Comparison of ENCODE assay signal across 8 cellular contexts in genomic region chr2:79512442-79513401, GRCh38. TPM values are rescaled to one million over a fixed set of nuclear protein-coding genes. Genes with fewer than 3 reads are reported as not detected.
A peak's percentile ranks its signal among the peaks of the same experiment; 100 is the strongest.
DNase-seq lines count a peak whose midpoint lies in the region; ATAC-seq, FAIRE-seq and TF ChIP-seq lines count a peak whose summit lies in the region.

CTNNA2 (plus strand) TSS chr2:79513051.

- ATAC-seq in HG02973 (IDR thresholded peaks at IDR 0.05; ENCODE audit: unreplicated experiment) (no peak), HG03139 (IDR thresholded peaks at IDR 0.05; ENCODE audit: unreplicated experiment) (no peak)

- POLR2A ChIA-PET in HEK293T (lab: Yijun Ruan, JAX): no interaction called here

- H3K27ac ChIP-seq in DOHH2 (ENCODE audit: low read depth, low read length) (no peak within 1 kb of the TSS), iPS-20b (ENCODE audit: low read length) (peak within 1 kb of the TSS; percentile 36), small intestine (ENCODE audit: low read depth in 1 of 2, low read length in 1 of 2) (no peak within 1 kb of the TSS)

- FAIRE-seq in small intestine (lab: Jason Lieb, UNC): no peak

- H3K9me3 ChIP-seq in DOHH2 (ENCODE audit: control insufficient read depth, insufficient read depth, low read length): no peaks in the 10 kb centered on the region
- H3K9me3 ChIP-seq in iPS-20b (ENCODE audit: insufficient read depth, low read depth, low read length): no peaks in the 10 kb centered on the region
- H3K9me3 ChIP-seq in small intestine (ENCODE audit: control insufficient read depth, low read depth): no peaks in the 10 kb centered on the region

- CTCF ChIA-PET in HEK293T (lab: Yijun Ruan, JAX): no interaction called here

- H3K9me2 ChIP-seq in DOHH2 (replicated peaks; ENCODE audit: control insufficient read depth, low read length): no peaks in the 10 kb centered on the region

- no peaks in the 10 kb centered on the region for H3K79me2 ChIP-seq in DOHH2 (ENCODE audit: control insufficient read depth, low read length)

- H3K4me3 ChIP-seq in DOHH2 (ENCODE audit: low read length) (peak within 1 kb of the TSS; percentile 62), iPS-20b (ENCODE audit: low read length) (peak within 1 kb of the TSS; percentile 88), small intestine (ENCODE audit: low read depth in 1 of 2, low read length in 2 of 2) (peak within 1 kb of the TSS in 1 of 2 donors; percentile 57)

- peak; percentile 11 for TF ChIP-seq CTCF in DOHH2 (IDR thresholded peaks at IDR 0.05; ENCODE audit: low read depth, low read length, poor library complexity, severe bottlenecking)

- DNase-seq in HEK293T (ENCODE audit: extremely low spot score): peak; percentile 90
- peak; percentile 70 for DNase-seq in NCI-H2196 treated with DMSO at 0.1 percent for 48 hours (lab: John Stamatoyannopoulos, UW; ENCODE audit: unreplicated experiment)
- DNase-seq in anterior cingulate cortex (lab: John Stamatoyannopoulos, UW): peak; percentile 25 to 95 (median 78)
- DNase-seq in small intestine: peak; percentile 35

- H3K9ac ChIP-seq in iPS-20b (ENCODE audit: low read depth, low read length): peak within 1 kb of the TSS; percentile 73; the same call in 1 of the 2 replicates

- WGBS in small intestine, 3 donors: 1 to 4% (median 1%) methylated on average over 34 to 87 of the region's 87 CpGs

- H3K27me3 ChIP-seq in DOHH2 (ENCODE audit: control insufficient read depth, low read length) (peaks cover 6% of the 10 kb centered on the region), iPS-20b (ENCODE audit: insufficient read depth, low read length) (peaks cover 27% of the 10 kb centered on the region), small intestine (ENCODE audit: control insufficient read depth in 2 of 2, insufficient read depth in 2 of 2, low read length in 2 of 2) (peaks cover 0 to 5% of the 10 kb centered on the region in 2 donors)

- peak within 1 kb of the TSS; percentile 67 for H3K4me2 ChIP-seq in DOHH2 (ENCODE audit: low read length)

- no peaks in the 10 kb centered on the region for H3F3A ChIP-seq in DOHH2 (ENCODE audit: control insufficient read depth, insufficient read depth)

- no peaks in the 10 kb centered on the region for H3K4me1 ChIP-seq in DOHH2 (ENCODE audit: control insufficient read depth, low read length)
- H3K4me1 ChIP-seq in iPS-20b (ENCODE audit: insufficient read depth, low read length): peaks cover 19% of the 10 kb centered on the region; the same call in 1 of the 2 replicates
- no peaks in the 10 kb centered on the region for H3K4me1 ChIP-seq in small intestine (ENCODE audit: control insufficient read depth in 2 of 2, insufficient read depth in 1 of 2, low read depth in 1 of 2, low read length in 1 of 2)

- H3K36me3 ChIP-seq in DOHH2 (ENCODE audit: control insufficient read depth, low read length) (no peaks in the 10 kb centered on the region), iPS-20b (ENCODE audit: insufficient read depth, low read depth, low read length) (no peaks in the 10 kb centered on the region), small intestine (ENCODE audit: control insufficient read depth in 2 of 2, insufficient read depth in 2 of 2, low read length in 2 of 2) (no peaks in the 10 kb centered on the region)

- no peaks in the 10 kb centered on the region for H4K20me1 ChIP-seq in DOHH2 (ENCODE audit: control insufficient read depth, insufficient read depth, low read depth, low read length)

TF ChIP-seq in HEK293T, 16 proteins besides CTCF, POLR2A, EP300 and RAD21:
- TF ChIP-seq FOXA1 (IDR thresholded peaks at IDR 0.05): no peak
- no peak for TF ChIP-seq FOXK2 (IDR thresholded peaks at IDR 0.05)
- no peak for TF ChIP-seq ARNT (IDR thresholded peaks at IDR 0.05)
- TF ChIP-seq ZNF384 (IDR thresholded peaks at IDR 0.05): no peak
- no peak for TF ChIP-seq SP1 (IDR thresholded peaks at IDR 0.05)
- TF ChIP-seq BHLHE40 (IDR thresholded peaks at IDR 0.05; ENCODE audit: borderline replicate concordance): no peak
- peak; percentile 61 for TF ChIP-seq L3MBTL2 (conservative IDR thresholded peaks at IDR 0.05)

RNA-seq across cellular contexts. Expression of gene CTNNA2, which starts in this region (rescaled TPM):
- 1 to 10 TPM in 1 of 3 donors, under 1 TPM in 1, not detected in 1; 0.27 to 2.8 TPM for polyA plus RNA-seq in small intestine

Comparison
In these comparisons a context has a peak if more than half of its experiments do, and no peak if none do; other contexts are left out.
1. DNase-seq: peak in every context shown above with its lines; median percentile 90 in HEK293T; 78 in anterior cingulate cortex; 70 in NCI-H2196 treated with DMSO at 0.1 percent for 48 hours; 35 in small intestine.